17 cellular contexts compared by ENCODE assay signal in the genomic region with DNA sequence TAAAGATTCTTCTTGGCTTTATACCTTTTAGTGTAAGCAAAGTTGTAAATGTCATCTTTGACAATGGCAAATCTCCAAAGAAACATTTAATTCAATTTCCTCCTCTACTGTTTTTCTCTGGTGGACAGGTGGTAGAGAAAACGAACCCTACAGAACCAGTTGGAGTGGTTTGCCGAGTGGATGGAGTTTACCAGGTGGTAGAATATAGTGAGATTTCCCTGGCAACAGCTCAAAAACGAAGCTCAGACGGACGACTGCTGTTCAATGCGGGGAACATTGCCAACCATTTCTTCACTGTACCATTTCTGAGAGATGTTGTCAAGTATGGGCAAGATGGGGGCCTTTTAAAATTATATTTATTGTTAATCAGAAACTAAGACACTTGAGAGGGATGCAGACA. TPM values are rescaled to one million over a fixed set of nuclear protein-coding genes. Genes with fewer than 3 reads are reported as not detected.
DNase-seq lines count a peak whose midpoint lies in the region; ATAC-seq and TF ChIP-seq lines count a peak whose summit lies in the region.
"Had no signal": no experiment of that assay in that cellular context is flagged by ENCODE, and none has a peak within 500 bp of the region (broad histone marks: within the 10 kb centered on the region; RNA-seq: fewer than 3 reads in every experiment).

No MANE protein-coding gene starts in this region.

- DNase-seq in NCI-H510A treated with DMSO at 0.1 percent for 48 hours (lab: John Stamatoyannopoulos, UW) (peak; percentile 26), NCI-H510A (lab: John Stamatoyannopoulos, UW) (no peak), NCI-H2029 (lab: John Stamatoyannopoulos, UW) (peak; percentile 78), RPMI8226 (peak; percentile 93), prostate gland (ENCODE audit: low spot score) (peak; percentile 78), NAMALWA (ENCODE audit: low spot score) (no peak), heart left ventricle (no peak), EL (no peak)
- DNase-seq: activated CD4-positive, alpha-beta T cell treated with anti-CD3 and anti-CD28 coated beads, Interleukin-2, amount 10 ng/mL, durations not matched to agents 24 days and 14 days; activated naive CD8-positive, alpha-beta T cell treated with anti-CD3 and anti-CD28 coated beads, Interleukin-2, amount 50 U/mL, for 24 hours; mesendoderm; NCI-H146; stimulated activated CD4-positive, alpha-beta T cell treated with anti-CD3 and anti-CD28 coated beads, Interleukin-4, amount 100 ng/mL, for 1 hour; SW 1271 had no signal

- 38% methylated on average over 6 of the region's 6 CpGs for WGBS in prostate gland
- 77 to 87% (median 80%) methylated on average over 6 of the region's 6 CpGs for WGBS in heart left ventricle, 4 donors

- TF ChIP-seq CTCF in prostate gland (IDR thresholded peaks at IDR 0.05) (no peak), heart left ventricle (IDR thresholded peaks at IDR 0.05) (no peak)

- H3K36me3 ChIP-seq in prostate gland (no peaks in the 10 kb centered on the region), heart left ventricle (peaks cover 0 to 91% (median 77%) of the 10 kb centered on the region in 9 donors)

- no peaks in the 10 kb centered on the region for H3K9me3 ChIP-seq in prostate gland
- no peaks in the 10 kb centered on the region for H3K9me3 ChIP-seq in heart left ventricle
- H3K9me3 ChIP-seq: A549 had no signal

- H3K4me3 ChIP-seq in prostate gland (no peak overlapping the region), heart left ventricle (no peak overlapping the region)
- H3K4me3 ChIP-seq: A549, dorsolateral prefrontal cortex, skin epidermis had no signal

- H3K27me3 ChIP-seq in prostate gland (replicated peaks; ENCODE audit: insufficient read depth) (no peaks in the 10 kb centered on the region), heart left ventricle (no peaks in the 10 kb centered on the region)
- H3K27me3 ChIP-seq: dorsolateral prefrontal cortex had no signal

- ATAC-seq in heart left ventricle, result no peak
- ATAC-seq: A549; activated naive CD8-positive, alpha-beta T cell treated with anti-CD3 and anti-CD28 coated beads, Interleukin-2, amount 50 U/mL, for 24 hours had no signal

- H3K4me1 ChIP-seq in prostate gland (replicated peaks) (no peaks in the 10 kb centered on the region), heart left ventricle (no peaks in the 10 kb centered on the region)
- H3K4me1 ChIP-seq: A549 had no signal

- intact Hi-C loops in prostate gland (cut with DNase I), result no loop called here
- intact Hi-C loops in heart left ventricle (cut with DNase I), result no loop called here

- TF ChIP-seq POLR2A in prostate gland (IDR thresholded peaks at IDR 0.05) (no peak), heart left ventricle (IDR thresholded peaks at IDR 0.05) (no peak)

- H3K27ac ChIP-seq in prostate gland, result no peak overlapping the region
- H3K27ac ChIP-seq in heart left ventricle, result no peak overlapping the region
- H3K27ac ChIP-seq: A549, dorsolateral prefrontal cortex, skin epidermis had no signal

RNA-seq across cellular contexts. Expression of a gene that starts 25.8 kb away (rescaled TPM):
- total RNA-seq in prostate gland (10 to 100 TPM; 51.4 to 72.1 TPM), heart left ventricle (10 to 100 TPM; 18.1 to 34.0 (median 21.1) TPM)
- polyA plus RNA-seq in heart left ventricle, result 10 to 100 TPM; 18.2 to 34.3 TPM

RNA-seq across cellular contexts. Expression of a gene that starts 44.9 kb away (rescaled TPM):
- total RNA-seq in prostate gland (10 to 100 TPM; 14.2 to 27.0 TPM), heart left ventricle (10 to 100 TPM; 16.4 to 55.3 (median 25.9) TPM)
- 1 to 10 TPM; 5.0 to 7.4 TPM for polyA plus RNA-seq in heart left ventricle

Comparison
In these comparisons a context has a peak if more than half of its experiments do, and no peak if none do; other contexts are left out.
1. DNase-seq: peak in NCI-H510A treated with DMSO at 0.1 percent for 48 hours (single experiment), NCI-H2029 (single experiment), RPMI8226 (single experiment) and prostate gland (single experiment); none in NCI-H510A (single experiment), NAMALWA (single experiment), heart left ventricle (0 of 5) and EL (single experiment).